In the genomic region with DNA sequence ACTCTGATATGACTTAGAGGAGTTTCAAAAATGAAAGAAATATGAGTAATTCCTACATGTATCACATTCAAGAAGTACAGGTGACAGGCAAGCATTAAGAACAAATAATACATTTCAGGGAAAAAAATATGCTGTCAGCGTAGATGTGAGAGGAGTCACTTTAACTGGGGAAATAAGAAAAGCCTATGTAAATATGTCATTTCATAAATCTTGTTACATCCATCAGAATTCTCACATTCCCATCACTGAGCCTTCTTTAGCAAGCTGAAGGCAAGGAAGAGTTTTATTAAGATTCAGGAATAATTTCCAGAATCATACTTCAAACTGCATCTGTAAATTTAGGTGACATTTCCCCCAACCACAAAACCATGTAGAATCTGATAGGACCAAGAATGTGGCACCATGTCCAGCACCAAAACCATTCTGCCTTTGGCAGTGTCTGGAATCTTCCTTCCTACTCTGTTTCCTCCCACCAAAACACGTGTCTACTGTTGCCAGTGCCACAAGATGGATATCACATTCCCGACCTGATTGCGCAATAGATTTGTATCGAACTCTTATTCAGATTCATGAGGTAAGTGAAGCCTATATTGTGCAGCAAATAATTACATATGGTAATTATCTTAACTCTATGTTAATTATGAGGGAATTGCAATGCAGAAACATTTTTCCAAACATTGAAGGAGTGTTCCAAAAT, we compare ENCODE assay signal across 26 cellular contexts.
"Had no signal": no experiment of that assay in that cellular context is flagged by ENCODE, and none has a peak within 500 bp of the region (broad histone marks: within the 10 kb centered on the region; RNA-seq: fewer than 3 reads in every experiment).

No MANE protein-coding gene starts in this region.

- H3K9me3 ChIP-seq: neutrophil, testis, transverse colon had no signal

- ATAC-seq: activated CD8-positive, alpha-beta T cell treated with anti-CD3 and anti-CD28 coated beads for 36 hours; activated naive CD8-positive, alpha-beta T cell treated with anti-CD3 and anti-CD28 coated beads, Interleukin-2, amount 50 U/mL, for 24 hours; activated T-cell treated with anti-CD3 and anti-CD28 coated beads, Interleukin-2, amount 50 U/mL, for 4 hours; activated T-helper 17 cell treated with anti-CD3 and anti-CD28 coated beads, Interleukin-2, amount 50 U/mL, for 72 hours; esophagus mucosa; heart left ventricle; left colon; sciatic nerve; stimulated activated naive CD8-positive, alpha-beta T cell treated with anti-CD3 and anti-CD28 coated beads, Interleukin-15, Interleukin-2, amounts not matched to agents 100 U/mL and 50 U/mL, for 24 hours had no signal

- H3K36me3 ChIP-seq: heart left ventricle, neutrophil, transverse colon had no signal

- DNase-seq: activated B cell treated with CpG ODN at 0.5 μM for 24 hours; activated CD4-positive, alpha-beta T cell treated with anti-CD3 and anti-CD28 coated beads, Interleukin-2, amount 50 U/mL, for 1 hour; activated CD8-positive, alpha-beta T cell treated with anti-CD3 and anti-CD28 coated beads for 36 hours; activated gamma-delta T cell treated with Interleukin-2 at 50 U/mL for 16 hours; activated naive CD8-positive, alpha-beta T cell treated with anti-CD3 and anti-CD28 coated beads, Interleukin-2, amount 50 U/mL, for 24 hours; activated T-cell treated with anti-CD3 and anti-CD28 coated beads, Interleukin-2, amount 50 U/mL, for 4 hours; amygdala; central memory CD4-positive, alpha-beta T cell; foreskin fibroblast; heart left ventricle; hypothalamus; immature natural killer cell; kidney; left colon; mammary epithelial cell; stimulated activated CD4-positive, alpha-beta T cell treated with anti-CD3 and anti-CD28 coated beads, Interleukin-12 subunit alpha, Interleukin-12 subunit beta, amount 100 ng/mL, for 4 hours; stimulated activated CD4-positive, alpha-beta T cell treated with anti-CD3 and anti-CD28 coated beads, Interleukin-4, amount 100 ng/mL, for 1 hour; stimulated activated naive CD8-positive, alpha-beta T cell treated with anti-CD3 and anti-CD28 coated beads, Interleukin-15, Interleukin-2, amounts not matched to agents 100 U/mL and 50 U/mL, for 24 hours; testis; transverse colon had no signal

- FAIRE-seq: endothelial cell of umbilical vein had no signal

- H3K27me3 ChIP-seq: heart left ventricle, neutrophil, testis, transverse colon had no signal

- H3K27ac ChIP-seq: heart left ventricle, neutrophil, skin epidermis, testis, transverse colon had no signal

- H3K4me1 ChIP-seq: heart left ventricle, testis, transverse colon had no signal

- H3K4me3 ChIP-seq: heart left ventricle, skin epidermis, testis, transverse colon had no signal
